9 cellular contexts compared by ENCODE assay signal in genomic region chr1:226973898-226974543, GRCh38. TPM values are rescaled to one million over a fixed set of nuclear protein-coding genes. Genes with fewer than 3 reads are reported as not detected.
A peak's percentile ranks its signal among the peaks of the same experiment; 100 is the strongest.
DNase-seq lines count a peak whose midpoint lies in the region; ATAC-seq and TF ChIP-seq lines count a peak whose summit lies in the region.
"Had no signal": no experiment of that assay in that cellular context is flagged by ENCODE, and none has a peak within 500 bp of the region (broad histone marks: within the 10 kb centered on the region; RNA-seq: fewer than 3 reads in every experiment).

No MANE protein-coding gene starts in this region.

- peaks cover 88% of the 10 kb centered on the region for H3K36me3 ChIP-seq in BLaER1
- peaks cover 0 to 35% (median 0%) of the 10 kb centered on the region in 9 donors for H3K36me3 ChIP-seq in heart right ventricle
- H3K36me3 ChIP-seq in prostate gland: no peaks in the 10 kb centered on the region

- H3K4me1 ChIP-seq in BLaER1 (peaks cover 29% of the 10 kb centered on the region), heart right ventricle (peaks cover 20 to 57% (median 38%) of the 10 kb centered on the region in 9 donors), prostate gland (replicated peaks) (peaks cover 10% of the 10 kb centered on the region)

- TF ChIP-seq CTCF in heart right ventricle (IDR thresholded peaks at IDR 0.05) (no peak), prostate gland (IDR thresholded peaks at IDR 0.05) (no peak), GM10248 (IDR thresholded peaks at IDR 0.05; ENCODE audit: control extremely low read depth, extremely low read depth, low read depth, missing control alignments) (no peak)

- CTCF ChIA-PET in GM10248 (lab: Yijun Ruan, JAX): no interaction called here

- H3K27ac ChIP-seq in BLaER1: peak overlapping the region; percentile 53
- H3K27ac ChIP-seq in heart right ventricle: peak overlapping the region; percentile 83 to 96 (median 92)
- peak overlapping the region; percentile 21 to 56 for H3K27ac ChIP-seq in prostate gland

- H3K4me3 ChIP-seq in BLaER1 (no peak overlapping the region), heart right ventricle (no peak overlapping the region), prostate gland (no peak overlapping the region)

- no peak overlapping the region for H3K4me2 ChIP-seq in BLaER1

- H3K27me3 ChIP-seq in BLaER1 (no peaks in the 10 kb centered on the region), heart right ventricle (no peaks in the 10 kb centered on the region), prostate gland (replicated peaks; ENCODE audit: insufficient read depth) (no peaks in the 10 kb centered on the region)

- POLR2A ChIA-PET in GM10248 (lab: Yijun Ruan, JAX): no interaction called here

- DNase-seq in astrocyte of the hippocampus (ENCODE audit: low read depth, low spot score) (peak; percentile 32), heart right ventricle (peak in 1 of 2 donors; percentile 45), prostate gland (ENCODE audit: low spot score) (no peak), posterior vena cava (ENCODE audit: low spot score) (no peak), GM10248 (ENCODE audit: extremely low spot score) (no peak), inferior parietal cortex (ENCODE audit: extremely low spot score) (no peak)
- DNase-seq in central memory CD4-positive, alpha-beta T cell: no peak
- DNase-seq: OCI-M1 had no signal

- peak; percentile 25 to 77 (median 67) for ATAC-seq in heart right ventricle

- 30 to 40% methylated on average over 11 of the region's 11 CpGs for WGBS in heart right ventricle, 2 donors
- WGBS in prostate gland: 54% methylated on average over 11 of the region's 11 CpGs

- intact Hi-C loops in heart right ventricle (cut with DNase I) (loop anchor here in 5 of 10 donors (2.0 to 10.0 kb wide), 3 partner anchors 33 to 59 kb away; partner anchors contain the start of gene COQ8A (in 1 of the 5)), prostate gland (cut with DNase I) (no loop called here), posterior vena cava (cut with DNase I) (loop anchor here in 1 of 2 donors (1.0 kb wide), 1 partner anchor 34 kb away; the partner anchor contains the start of gene COQ8A)

- no peak overlapping the region for H3K9ac ChIP-seq in BLaER1

- H4K20me1 ChIP-seq in BLaER1: peaks cover 52% of the 10 kb centered on the region

- H3K9me3 ChIP-seq in BLaER1: peaks cover 22% of the 10 kb centered on the region
- H3K9me3 ChIP-seq in heart right ventricle: peaks cover 0 to 17% (median 0%) of the 10 kb centered on the region in 11 donors
- no peaks in the 10 kb centered on the region for H3K9me3 ChIP-seq in prostate gland

- no peak for TF ChIP-seq POLR2A in prostate gland (IDR thresholded peaks at IDR 0.05)

RNA-seq across cellular contexts. Expression of gene COQ8A, which starts 33.9 kb away (rescaled TPM):
- 100 to 1,000 TPM; 167 to 495 (median 266) TPM for total RNA-seq in heart right ventricle
- 100 to 1,000 TPM; 136 to 242 TPM for polyA plus RNA-seq in heart right ventricle
- total RNA-seq in prostate gland: 10 to 100 TPM; 61.8 to 66.1 TPM
- total RNA-seq in posterior vena cava: 10 to 100 TPM; 15.4 to 21.1 TPM

Comparison
In these comparisons a context has a peak if more than half of its experiments do, and no peak if none do; other contexts are left out.
1. H3K27ac ChIP-seq: peak in every context shown above with its lines; median percentile 92 in heart right ventricle; 53 in BLaER1; 38 in prostate gland.